8 cellular contexts compared by ENCODE assay signal in genomic region chr1:44808938-44809917, GRCh38. TPM values are rescaled to one million over a fixed set of nuclear protein-coding genes. Genes with fewer than 3 reads are reported as not detected.
DNase-seq lines count a peak whose midpoint lies in the region; ATAC-seq and TF ChIP-seq lines count a peak whose summit lies in the region.

No MANE protein-coding gene starts in this region.

- peak overlapping the region; percentile 78 for H3K27ac Mint-ChIP-seq in WTC11

- TF ChIP-seq CTCF in SK-N-SH (IDR thresholded peaks at IDR 0.05): no peak
- TF ChIP-seq CTCF in WTC11 (IDR thresholded peaks at IDR 0.05): no peak

- no peak for DNase-seq in SK-N-SH
- DNase-seq in WTC11 (ENCODE audit: low spot score): no peak
- DNase-seq in central memory CD4-positive, alpha-beta T cell: peak; percentile 93
- DNase-seq in medulla oblongata (ENCODE audit: extremely low spot score): peak; percentile 65
- DNase-seq in stimulated activated CD8-positive, alpha-beta memory T cell treated with anti-CD3 and anti-CD28 coated beads, Interleukin-2, amount 100 ng/mL, for 1 hour (ENCODE audit: low read depth in 2 of 2): peak; percentile 69 to 73
- no peak for DNase-seq in superior temporal gyrus (ENCODE audit: extremely low spot score)

- no peaks in the 10 kb centered on the region for H3K27me3 ChIP-seq in SK-N-SH (ENCODE audit: insufficient read depth)

- no peak for TF ChIP-seq EP300 in SK-N-SH (IDR thresholded peaks at IDR 0.05; ENCODE audit: borderline replicate concordance in 1 of 2, low read depth in 1 of 2, low read length in 1 of 2)

- H3K9me3 Mint-ChIP-seq in WTC11: no peaks in the 10 kb centered on the region

- peaks cover 58% of the 10 kb centered on the region for H3K79me2 ChIP-seq in SK-N-SH (ENCODE audit: insufficient read depth)

- TF ChIP-seq RAD21 in SK-N-SH (IDR thresholded peaks at IDR 0.05; ENCODE audit: low read length): no peak

- peaks cover 8% of the 10 kb centered on the region for H3K36me3 Mint-ChIP-seq in WTC11

- H3K36me3 ChIP-seq in SK-N-SH (replicated peaks in 1 of 2; ENCODE audit: control insufficient read depth in 1 of 2, insufficient read depth in 2 of 2, low read length in 1 of 2): peaks cover 20 to 34% of the 10 kb centered on the region in 2 experiments

- peak overlapping the region; percentile 45 for H3K4me3 Mint-ChIP-seq in WTC11

- H3K4me3 ChIP-seq in SK-N-SH (ENCODE audit: low read depth in 2 of 2, low read length in 1 of 2): peak overlapping the region; percentile 43 to 54

- H3K4me1 ChIP-seq in SK-N-SH (ENCODE audit: control insufficient read depth in 1 of 2, insufficient read depth in 2 of 2, low read depth in 1 of 2, low read length in 1 of 2): peaks cover 56 to 85% of the 10 kb centered on the region in 2 experiments; a peak in 3 of 4 replicates

- H3K9ac ChIP-seq in SK-N-SH: peak overlapping the region; percentile 94

- H2AFZ ChIP-seq in SK-N-SH (ENCODE audit: low read depth): no peak overlapping the region

- no peaks in the 10 kb centered on the region for H4K20me1 ChIP-seq in SK-N-SH (ENCODE audit: insufficient read depth)

- peaks cover 67% of the 10 kb centered on the region for H3F3A ChIP-seq in SK-N-SH (replicated peaks; ENCODE audit: insufficient read depth)

- 55% methylated on average over 6 of the region's 6 CpGs for WGBS in SK-N-SH (ENCODE audit: low lambda C conversion rate)

- peaks cover 32% of the 10 kb centered on the region for H3K4me1 Mint-ChIP-seq in WTC11

- H3K4me2 ChIP-seq in SK-N-SH: peak overlapping the region; percentile 76

- CTCF ChIA-PET in SK-N-SH (lab: Yijun Ruan, JAX) (interaction anchor here (0.6 to 2.4 kb wide), 7 partner anchors 9 to 202 kb away, joined by 3 to 11 read pairs (median 4); partner anchors contain the start of genes HECTD3, PLK3 and RPS8), WTC11 (lab: Charles Lee) (interaction anchor here (0.8 to 2.9 kb wide), 16 partner anchors 8 to 494 kb away, joined by 3 to 44 read pairs (median 6); partner anchors contain the start of genes BEST4, PLK3, PTCH2 and RNU5D-1)

- H3K27ac ChIP-seq in SK-N-SH (ENCODE audit: low read depth in 2 of 2, low read length in 1 of 2): peak overlapping the region; percentile 94 to 100

- no peaks in the 10 kb centered on the region for H3K9me2 ChIP-seq in SK-N-SH

- ATAC-seq in SK-N-SH treated with all-trans-retinoic acid at 6 μM for 48 hours: no peak
- peak; percentile 53 for ATAC-seq in HG03521 (IDR thresholded peaks at IDR 0.05; ENCODE audit: unreplicated experiment)
- no peak for ATAC-seq in WTC11

- POLR2A ChIA-PET in SK-N-SH (lab: Yijun Ruan, JAX): interaction anchor here (1.0 to 3.2 kb wide), 6 partner anchors 9 to 177 kb away, joined by 3 to 29 read pairs (median 11); partner anchors contain the start of genes EIF2B3, PLK3 and RPS8
- POLR2A ChIA-PET in WTC11 (lab: Charles Lee): interaction anchor here (0.5 to 2.6 kb wide), 9 partner anchors 9 to 205 kb away, joined by 3 to 24 read pairs (median 5); partner anchors contain the start of genes EIF2B3, PLK3, PTCH2 and RNU5D-1

- no peaks in the 10 kb centered on the region for H3K9me3 ChIP-seq in SK-N-SH

- H3K27me3 Mint-ChIP-seq in WTC11 (ENCODE audit: low read depth): peaks cover 7% of the 10 kb centered on the region

TF ChIP-seq in SK-N-SH, 30 proteins besides CTCF, POLR2A, EP300 and RAD21:
- TF ChIP-seq GABPA (IDR thresholded peaks at IDR 0.05; ENCODE audit: low read depth): peak; percentile 13; the same call in 1 of the 2 replicates
- TF ChIP-seq GATA2 (CRISPR knock-in tag; IDR thresholded peaks at IDR 0.05): no peak
TF ChIP-seq in SK-N-SH: peak in this region for 1.

TF ChIP-seq in SK-N-SH treated with all-trans-retinoic acid at 6 μM for 48 hours, 23 proteins besides CTCF, POLR2A, EP300 and RAD21 (continues in another document):
- TF ChIP-seq CREB5 (CRISPR knock-in tag; IDR thresholded peaks at IDR 0.05; ENCODE audit: low read depth) (no peak), ARNTL (CRISPR knock-in tag; IDR thresholded peaks at IDR 0.05; ENCODE audit: borderline replicate concordance, low read depth) (no peak), ZFP30 (CRISPR knock-in tag; IDR thresholded peaks at IDR 0.05) (no peak), ZC3H10 (CRISPR knock-in tag; IDR thresholded peaks at IDR 0.05) (no peak), PATZ1 (CRISPR knock-in tag; IDR thresholded peaks at IDR 0.05; ENCODE audit: borderline replicate concordance) (no peak), ESRRG (CRISPR knock-in tag; IDR thresholded peaks at IDR 0.05) (no peak)

TF ChIP-seq in WTC11, 78 proteins besides CTCF, POLR2A, EP300 and RAD21 (continues in another document):
- TF ChIP-seq PREB (CRISPR knock-in tag; IDR thresholded peaks at IDR 0.05; ENCODE audit: borderline replicate concordance): no peak
- TF ChIP-seq HMGA2 (CRISPR knock-in tag; IDR thresholded peaks at IDR 0.05): no peak
- no peak for TF ChIP-seq JUN (CRISPR knock-in tag; IDR thresholded peaks at IDR 0.05)
- no peak for TF ChIP-seq CDX4 (CRISPR knock-in tag; IDR thresholded peaks at IDR 0.05; ENCODE audit: borderline replicate concordance)
- no peak for TF ChIP-seq IRF1 (CRISPR knock-in tag; IDR thresholded peaks at IDR 0.05)
- no peak for TF ChIP-seq TP53 (CRISPR knock-in tag; IDR thresholded peaks at IDR 0.05)
- TF ChIP-seq ZNF423 (CRISPR knock-in tag; IDR thresholded peaks at IDR 0.05): no peak
- no peak for TF ChIP-seq AFF4 (CRISPR knock-in tag; IDR thresholded peaks at IDR 0.05; ENCODE audit: borderline replicate concordance)

RNA-seq across cellular contexts. Expression of gene BTBD19, which starts 0.9 kb away (rescaled TPM):
- 36.9 and 37.9 TPM in 2 replicates for polyA plus RNA-seq in SK-N-SH (2012; rRNA removed)
- 7.5 and 10.1 TPM in 2 replicates for polyA plus RNA-seq in SK-N-SH (2012; cell fraction: cytosol; rRNA removed)
- 265 and 277 TPM in 2 replicates for polyA plus RNA-seq in SK-N-SH (2012; cell fraction: nucleus; rRNA removed)
- 1.7 to 2.0 TPM (median 1.8 TPM) in 3 replicates for total RNA-seq in WTC11 (2021)

RNA-seq across cellular contexts. Expression of gene DYNLT4, which starts 2.1 kb away (rescaled TPM):
- 0.37 and 0.61 TPM in 2 replicates for polyA plus RNA-seq in SK-N-SH (2012; rRNA removed)
- 0.15 and 0.29 TPM in 2 replicates for polyA plus RNA-seq in SK-N-SH (2012; cell fraction: cytosol; rRNA removed)
- 1.4 and 3.2 TPM in 2 replicates for polyA plus RNA-seq in SK-N-SH (2012; cell fraction: nucleus; rRNA removed)
- total RNA-seq in WTC11 (2021): 0.31 to 0.62 TPM (median 0.57 TPM) in 3 replicates

RNA-seq across cellular contexts. Expression of gene PLK3, which starts 9.1 kb away (rescaled TPM):
- 68.3 and 82.8 TPM in 2 replicates for polyA plus RNA-seq in SK-N-SH (2012; rRNA removed)
- 26.5 and 37.1 TPM in 2 replicates for polyA plus RNA-seq in SK-N-SH (2012; cell fraction: cytosol; rRNA removed)
- 295 and 317 TPM in 2 replicates for polyA plus RNA-seq in SK-N-SH (2012; cell fraction: nucleus; rRNA removed)
- 10.1 to 16.4 TPM (median 12.0 TPM) in 3 replicates for total RNA-seq in WTC11 (2021)

RNA-seq across cellular contexts. Expression of gene BEST4, which starts 21.3 kb away (rescaled TPM):
- 0.08 and 0.12 TPM in 2 replicates for polyA plus RNA-seq in SK-N-SH (2012; rRNA removed)
- 0.01 and 0.06 TPM in 2 replicates for polyA plus RNA-seq in SK-N-SH (2012; cell fraction: cytosol; rRNA removed)
- 0.89 and 1.4 TPM in 2 replicates for polyA plus RNA-seq in SK-N-SH (2012; cell fraction: nucleus; rRNA removed)
- 1.6 to 1.7 TPM (median 1.6 TPM) in 3 replicates for total RNA-seq in WTC11 (2021)

RNA-seq across cellular contexts. Expression of gene PTCH2, which starts 33.8 kb away (rescaled TPM):
- 1.0 and 1.2 TPM in 2 replicates for polyA plus RNA-seq in SK-N-SH (2012; rRNA removed)
- polyA plus RNA-seq in SK-N-SH (2012; cell fraction: cytosol; rRNA removed): 0.36 and 0.52 TPM in 2 replicates
- 6.3 and 9.0 TPM in 2 replicates for polyA plus RNA-seq in SK-N-SH (2012; cell fraction: nucleus; rRNA removed)
- 0.71 to 1.1 TPM (median 0.96 TPM) in 3 replicates for total RNA-seq in WTC11 (2021)

Comparison
In these comparisons a context has a peak if more than half of its experiments do, and no peak if none do; other contexts are left out.
1. DNase-seq: peak in central memory CD4-positive, alpha-beta T cell (single experiment), medulla oblongata (single experiment) and stimulated activated CD8-positive, alpha-beta memory T cell treated with anti-CD3 and anti-CD28 coated beads, Interleukin-2, amount 100 ng/mL, for 1 hour (2 of 2); none in SK-N-SH (single experiment), WTC11 (single experiment) and superior temporal gyrus (single experiment).